In the genomic region with DNA sequence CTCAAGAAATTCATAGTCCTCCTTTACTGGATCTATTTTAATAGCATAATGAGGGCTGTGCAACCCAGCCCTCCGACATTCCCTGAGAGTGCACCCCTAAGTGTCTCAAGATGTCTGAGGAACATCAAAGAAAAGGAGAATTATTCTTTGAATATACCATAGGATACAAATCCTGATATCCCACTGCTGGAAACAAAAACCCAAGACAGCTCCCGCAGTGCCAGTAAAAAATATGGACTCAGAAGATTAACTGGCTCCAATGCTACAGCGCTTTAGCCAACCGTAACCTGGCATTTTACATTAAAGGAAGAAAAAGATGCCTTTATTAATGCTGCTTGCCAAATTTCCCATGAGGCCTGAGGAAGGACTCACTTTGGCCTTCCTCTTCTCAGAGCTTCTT, we compare ENCODE assay signal across 12 cellular contexts.
"Had no signal": no experiment of that assay in that cellular context is flagged by ENCODE, and none has a peak within 500 bp of the region (broad histone marks: within the 10 kb centered on the region; RNA-seq: fewer than 3 reads in every experiment).

No MANE protein-coding gene starts in this region.

- H3K4me1 ChIP-seq: foreskin keratinocyte had no signal

- H3K27ac ChIP-seq: ascending aorta, cardiac muscle cell, foreskin keratinocyte, neutrophil, SK-N-MC, thoracic aorta had no signal

- H3K4me3 ChIP-seq: ascending aorta, cardiac muscle cell, SK-N-MC, skin epidermis, stomach, thoracic aorta had no signal

- H3K9me3 ChIP-seq: ascending aorta, neutrophil, stomach, thoracic aorta had no signal

- H3K4me3 Mint-ChIP-seq: activated naive CD4-positive, alpha-beta T cell treated with anti-CD3 and anti-CD28 coated beads, Interleukin-2, amount 10 ng/mL, durations not matched to agents 7 days and 5 days; activated T-helper 17 cell treated with anti-CD3 and anti-CD28 coated beads, Interleukin-2, amount 50 U/mL, for 72 hours had no signal

- H3K27ac Mint-ChIP-seq: activated naive CD4-positive, alpha-beta T cell treated with anti-CD3 and anti-CD28 coated beads, Interleukin-2, amount 10 ng/mL, durations not matched to agents 7 days and 5 days; activated T-helper 17 cell treated with anti-CD3 and anti-CD28 coated beads, Interleukin-2, amount 50 U/mL, for 72 hours had no signal

- H3K36me3 ChIP-seq: ascending aorta, cardiac muscle cell, neutrophil, stomach, thoracic aorta had no signal

- H3K27me3 ChIP-seq: ascending aorta, cardiac muscle cell, neutrophil, stomach had no signal

- H3K36me3 Mint-ChIP-seq: activated naive CD4-positive, alpha-beta T cell treated with anti-CD3 and anti-CD28 coated beads, Interleukin-2, amount 10 ng/mL, durations not matched to agents 7 days and 5 days had no signal

- H3K9me3 Mint-ChIP-seq: activated naive CD4-positive, alpha-beta T cell treated with anti-CD3 and anti-CD28 coated beads, Interleukin-2, amount 10 ng/mL, durations not matched to agents 7 days and 5 days; activated T-helper 17 cell treated with anti-CD3 and anti-CD28 coated beads, Interleukin-2, amount 50 U/mL, for 72 hours had no signal

- H3K4me1 Mint-ChIP-seq: activated naive CD4-positive, alpha-beta T cell treated with anti-CD3 and anti-CD28 coated beads, Interleukin-2, amount 10 ng/mL, durations not matched to agents 7 days and 5 days; activated T-helper 17 cell treated with anti-CD3 and anti-CD28 coated beads, Interleukin-2, amount 50 U/mL, for 72 hours had no signal

- ATAC-seq: activated T-helper 17 cell treated with anti-CD3 and anti-CD28 coated beads, Interleukin-2, amount 50 U/mL, for 72 hours; esophagus mucosa; foreskin keratinocyte had no signal

- DNase-seq: activated naive CD4-positive, alpha-beta T cell treated with anti-CD3 and anti-CD28 coated beads, Interleukin-2, amount 10 ng/mL, durations not matched to agents 7 days and 5 days; activated T-cell treated with anti-CD3 and anti-CD28 coated beads for 4 hours; foreskin keratinocyte; stomach had no signal
